In the genomic region with DNA sequence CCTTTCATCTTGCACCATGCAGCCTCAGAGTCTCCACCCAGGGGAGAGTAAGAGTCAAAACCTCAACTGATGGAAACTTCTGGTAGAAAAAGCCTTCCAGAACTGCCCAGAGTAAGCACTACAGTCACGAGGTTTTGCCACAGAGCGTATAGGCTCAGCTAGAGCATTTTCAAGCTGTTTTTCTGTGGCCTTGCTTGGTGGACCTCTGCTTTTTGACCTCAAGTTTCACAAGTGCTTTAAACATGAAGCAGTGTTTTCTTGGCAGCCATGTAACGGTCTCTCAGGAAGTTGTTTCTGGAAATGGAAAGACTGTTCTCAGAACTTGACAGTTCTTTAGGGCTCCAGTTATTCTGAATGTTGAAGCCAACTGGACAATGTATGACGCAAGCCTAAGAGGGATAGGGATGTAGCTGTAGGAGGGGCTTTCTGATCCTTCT, we compare ENCODE assay signal across 8 cellular contexts.
DNase-seq lines count a peak whose midpoint lies in the region; ATAC-seq and TF ChIP-seq lines count a peak whose summit lies in the region.

No MANE protein-coding gene starts in this region.

- TF ChIP-seq POLR2A in right lobe of liver (IDR thresholded peaks at IDR 0.05) = no peak

- H3K4me3 Mint-ChIP-seq in T-helper 2 cell treated with Interferon-gamma antibody and Interleukin-4, amounts not matched to agents 5 μg/mL and 100 μg/mL, for 36 hours = peak overlapping the region; percentile 46

- H4K20me1 ChIP-seq in PC-9 (ENCODE audit: insufficient read depth) = no peaks in the 10 kb centered on the region

- 17% methylated on average over 4 of the region's 4 CpGs for WGBS in right lobe of liver (ENCODE audit: insufficient coverage, low coverage, low lambda C conversion rate, missing lambda C conversion rate)

- H3K9me3 ChIP-seq in right lobe of liver = no peaks in the 10 kb centered on the region
- H3K9me3 ChIP-seq in PC-9 (ENCODE audit: insufficient read depth, low read depth) = no peaks in the 10 kb centered on the region

- peaks cover 5% of the 10 kb centered on the region; the same call in 1 of the 2 replicates for H3F3A ChIP-seq in PC-9 (ENCODE audit: insufficient read depth, low read depth)

- peaks cover 5% of the 10 kb centered on the region; the same call in 1 of the 2 replicates for H3K79me2 ChIP-seq in PC-9 (ENCODE audit: low read depth)

- H3K27me3 Mint-ChIP-seq in T-helper 2 cell treated with Interferon-gamma antibody and Interleukin-4, amounts not matched to agents 5 μg/mL and 100 μg/mL, for 36 hours (ENCODE audit: low read depth) = no peaks in the 10 kb centered on the region

- ATAC-seq in GM21786 (IDR thresholded peaks at IDR 0.05; ENCODE audit: unreplicated experiment) (peak; percentile 90), right lobe of liver (peak in 3 of 4 donors; percentile 13 to 42 (median 32)), HG03045 (IDR thresholded peaks at IDR 0.05; ENCODE audit: unreplicated experiment) (no peak)

- peak; percentile 99 for DNase-seq in GF-D8 (lab: John Stamatoyannopoulos, UW)
- DNase-seq in T-helper 2 cell treated with Interferon-gamma antibody and Interleukin-4, amounts not matched to agents 5 μg/mL and 100 μg/mL, for 36 hours (ENCODE audit: low spot score) = peak; percentile 37
- peak in 1 of 3 donors; percentile 61 for DNase-seq in right lobe of liver
- no peak for DNase-seq in SKM-1 treated with dmso at 0.1 percent for 144 hours (lab: John Stamatoyannopoulos, UW; ENCODE audit: unreplicated experiment)
- DNase-seq in PC-9 = no peak
- no peak for DNase-seq in globus pallidus (ENCODE audit: low spot score)

- no peak overlapping the region for H2AFZ ChIP-seq in PC-9

- H3K27me3 ChIP-seq in right lobe of liver (no peaks in the 10 kb centered on the region), PC-9 (ENCODE audit: insufficient read depth, low read depth) (no peaks in the 10 kb centered on the region)

- no peak overlapping the region for H3K4me3 ChIP-seq in right lobe of liver
- no peak overlapping the region for H3K4me3 ChIP-seq in PC-9

- H3K36me3 Mint-ChIP-seq in T-helper 2 cell treated with Interferon-gamma antibody and Interleukin-4, amounts not matched to agents 5 μg/mL and 100 μg/mL, for 36 hours (ENCODE audit: low read depth) = peaks cover 17% of the 10 kb centered on the region

- H3K27ac ChIP-seq in right lobe of liver (peak overlapping the region; percentile 16 to 72 (median 59)), PC-9 (no peak overlapping the region)

- BruUV-seq in PC-9 (replicated peaks; lab: Mats Ljungman, UMichigan) = no TSS peak

- intact Hi-C loops in right lobe of liver (cut with DNase I) = no loop called here
- intact Hi-C loops in PC-9 (cut with micrococcal nuclease; ENCODE audit: unreplicated experiment) = no loop called here

- CTCF ChIA-PET in PC-9 (lab: Charles Lee) = no interaction called here

- H3K4me1 Mint-ChIP-seq in T-helper 2 cell treated with Interferon-gamma antibody and Interleukin-4, amounts not matched to agents 5 μg/mL and 100 μg/mL, for 36 hours (ENCODE audit: low read depth) = peaks cover 32% of the 10 kb centered on the region

- no peak for TF ChIP-seq CTCF in right lobe of liver (IDR thresholded peaks at IDR 0.05)
- TF ChIP-seq CTCF in PC-9 (conservative IDR thresholded peaks at IDR 0.05) = no peak

- no peaks in the 10 kb centered on the region for H3K36me3 ChIP-seq in right lobe of liver
- no peaks in the 10 kb centered on the region for H3K36me3 ChIP-seq in PC-9 (ENCODE audit: low read depth)

- H3K27ac Mint-ChIP-seq in T-helper 2 cell treated with Interferon-gamma antibody and Interleukin-4, amounts not matched to agents 5 μg/mL and 100 μg/mL, for 36 hours = peak overlapping the region; percentile 71

- POLR2A ChIA-PET in PC-9 (lab: Charles Lee; ENCODE audit: unreplicated experiment) = no interaction called here

- peaks cover 12% of the 10 kb centered on the region for H3K9me3 Mint-ChIP-seq in T-helper 2 cell treated with Interferon-gamma antibody and Interleukin-4, amounts not matched to agents 5 μg/mL and 100 μg/mL, for 36 hours

- H3K9me2 ChIP-seq in PC-9 (ENCODE audit: insufficient read depth) = no peaks in the 10 kb centered on the region

- H3K4me1 ChIP-seq in right lobe of liver (peaks cover 0 to 65% (median 26%) of the 10 kb centered on the region in 4 donors), PC-9 (replicated peaks; ENCODE audit: insufficient read depth) (peaks cover 24% of the 10 kb centered on the region)

- H3K4me2 ChIP-seq in PC-9 = no peak overlapping the region

Comparison
In these comparisons a context has a peak if more than half of its experiments do, and no peak if none do; other contexts are left out.
1. DNase-seq: peak in GF-D8 (single experiment) and T-helper 2 cell treated with Interferon-gamma antibody and Interleukin-4, amounts not matched to agents 5 μg/mL and 100 μg/mL, for 36 hours (single experiment); none in SKM-1 treated with dmso at 0.1 percent for 144 hours (single experiment), PC-9 (0 of 2) and globus pallidus (single experiment).